19 cellular contexts compared by ENCODE assay signal in the genomic region with DNA sequence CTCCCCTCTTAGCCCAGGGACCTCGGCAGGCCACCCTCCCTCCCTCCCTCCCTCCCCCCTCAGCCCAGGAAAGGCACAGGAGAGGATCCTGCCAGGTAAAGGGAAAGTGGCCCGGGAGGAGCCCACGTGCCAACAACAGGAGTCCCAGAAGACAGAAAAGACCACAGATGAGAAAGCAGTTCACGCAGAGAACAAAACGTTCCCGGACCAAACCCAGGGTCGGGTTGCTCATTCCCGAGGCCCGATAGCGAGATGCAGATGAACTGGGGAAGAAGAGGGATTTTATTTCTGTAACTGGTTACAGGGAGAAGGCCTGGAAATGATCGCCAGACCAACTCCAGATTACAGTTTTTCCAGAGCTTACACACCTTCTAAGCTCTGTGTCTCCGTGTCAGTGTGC. TPM values are rescaled to one million over a fixed set of nuclear protein-coding genes. Genes with fewer than 3 reads are reported as not detected.
A peak's percentile ranks its signal among the peaks of the same experiment; 100 is the strongest.
DNase-seq lines count a peak whose midpoint lies in the region; ATAC-seq, FAIRE-seq and TF ChIP-seq lines count a peak whose summit lies in the region.
"Had no signal": no experiment of that assay in that cellular context is flagged by ENCODE, and none has a peak within 500 bp of the region (broad histone marks: within the 10 kb centered on the region; RNA-seq: fewer than 3 reads in every experiment).

No MANE protein-coding gene starts in this region.

- H3K27ac Mint-ChIP-seq in nephron progenitor cell, result peak overlapping the region; percentile 97
- no peak overlapping the region for H3K27ac Mint-ChIP-seq in activated T-cell treated with anti-CD3 and anti-CD28 coated beads, Interleukin-2, amount 50 U/mL, for 24 hours
- H3K27ac Mint-ChIP-seq: effector memory CD8-positive, alpha-beta T cell; stimulated activated naive B cell treated with anti-CD40 and anti-IgM and Interleukin-4, amounts not matched to agents 10 μg/mL and 1 μg/mL and 100 μg/mL, for 72 hours had no signal

- H3K4me3 Mint-ChIP-seq in nephron progenitor cell, result peak overlapping the region; percentile 50
- H3K4me3 Mint-ChIP-seq in activated T-cell treated with anti-CD3 and anti-CD28 coated beads, Interleukin-2, amount 50 U/mL, for 24 hours, result no peak overlapping the region
- H3K4me3 Mint-ChIP-seq: effector memory CD8-positive, alpha-beta T cell; stimulated activated naive B cell treated with anti-CD40 and anti-IgM and Interleukin-4, amounts not matched to agents 10 μg/mL and 1 μg/mL and 100 μg/mL, for 72 hours had no signal

- ATAC-seq in left ventricle myocardium superior (no peak), Right ventricle myocardium superior (ENCODE audit: poor library complexity) (no peak)
- ATAC-seq: effector memory CD8-positive, alpha-beta T cell; stimulated activated naive B cell treated with anti-CD40 and anti-IgM and Interleukin-4, amounts not matched to agents 10 μg/mL and 1 μg/mL and 100 μg/mL, for 72 hours had no signal

- DNase-seq in left ventricle myocardium superior (peak; percentile 24), Right ventricle myocardium superior (no peak), fibroblast of mammary gland (ENCODE audit: low read depth) (peak; percentile 2), nephron progenitor cell (peak; percentile 16), foreskin melanocyte (no peak), Kasumi-1 (lab: John Stamatoyannopoulos, UW) (no peak), frontal cortex (ENCODE audit: low spot score in 2 of 2) (no peak)
- no peak for DNase-seq in activated T-cell treated with anti-CD3 and anti-CD28 coated beads, Interleukin-2, amount 50 U/mL, for 24 hours
- DNase-seq: activated CD4-positive, CD25-positive, alpha-beta regulatory T cell; activated naive CD4-positive, alpha-beta T cell treated with anti-CD3 and anti-CD28 coated beads, Interleukin-2, amount 50 U/mL, for 16 hours; effector memory CD8-positive, alpha-beta T cell; NCI-H146; NCI-H446; OCI-M1; sigmoid colon; stimulated activated naive B cell treated with anti-CD40 and anti-IgM and Interleukin-4, amounts not matched to agents 10 μg/mL and 1 μg/mL and 100 μg/mL, for 72 hours had no signal

- H3K27me3 Mint-ChIP-seq in nephron progenitor cell (ENCODE audit: low read depth, poor library complexity), result peaks cover 2% of the 10 kb centered on the region
- H3K27me3 Mint-ChIP-seq in activated T-cell treated with anti-CD3 and anti-CD28 coated beads, Interleukin-2, amount 50 U/mL, for 24 hours, result peaks cover 20% of the 10 kb centered on the region
- H3K27me3 Mint-ChIP-seq: effector memory CD8-positive, alpha-beta T cell had no signal

- no peak overlapping the region for H3K4me3 ChIP-seq in fibroblast of mammary gland (ENCODE audit: control insufficient read depth, low read depth, low read length)
- H3K4me3 ChIP-seq: HAP-1, sigmoid colon, vagina had no signal

- intact Hi-C loops in left ventricle myocardium superior (cut with micrococcal nuclease) (no loop called here), Right ventricle myocardium superior (cut with DNase I) (no loop called here)

- no peaks in the 10 kb centered on the region for H3K9me3 Mint-ChIP-seq in nephron progenitor cell
- no peaks in the 10 kb centered on the region for H3K9me3 Mint-ChIP-seq in activated T-cell treated with anti-CD3 and anti-CD28 coated beads, Interleukin-2, amount 50 U/mL, for 24 hours
- H3K9me3 Mint-ChIP-seq: effector memory CD8-positive, alpha-beta T cell had no signal

- H3K36me3 Mint-ChIP-seq in nephron progenitor cell (ENCODE audit: low read depth), result no peaks in the 10 kb centered on the region
- no peaks in the 10 kb centered on the region for H3K36me3 Mint-ChIP-seq in activated T-cell treated with anti-CD3 and anti-CD28 coated beads, Interleukin-2, amount 50 U/mL, for 24 hours (ENCODE audit: low read depth)
- H3K36me3 Mint-ChIP-seq: stimulated activated naive B cell treated with anti-CD40 and anti-IgM and Interleukin-4, amounts not matched to agents 10 μg/mL and 1 μg/mL and 100 μg/mL, for 72 hours had no signal

- H3K4me1 Mint-ChIP-seq in nephron progenitor cell, result peaks cover 32% of the 10 kb centered on the region
- H3K4me1 Mint-ChIP-seq in activated T-cell treated with anti-CD3 and anti-CD28 coated beads, Interleukin-2, amount 50 U/mL, for 24 hours (ENCODE audit: low read depth), result peaks cover 13% of the 10 kb centered on the region

- TF ChIP-seq CTCF in fibroblast of mammary gland (conservative IDR thresholded peaks at IDR 0.05; ENCODE audit: control insufficient read depth, insufficient read depth, low read depth, low read length) (no peak), nephron progenitor cell (IDR thresholded peaks at IDR 0.05) (no peak)

- no peak for FAIRE-seq in frontal cortex (lab: Jason Lieb, UNC)
- FAIRE-seq: islet of Langerhans had no signal

RNA-seq across cellular contexts. Expression of a gene that starts 0.9 kb away (rescaled TPM):
- 0.52 TPM for total RNA-seq in left ventricle myocardium superior
- total RNA-seq in Right ventricle myocardium superior, result not detected
- total RNA-seq in frontal cortex, result 1.6 TPM
- total RNA-seq: vagina had no signal

RNA-seq across cellular contexts. Expression of a gene that starts 31.4 kb away (rescaled TPM):
- total RNA-seq in left ventricle myocardium superior (not detected), Right ventricle myocardium superior (not detected), frontal cortex (0.41 TPM)

RNA-seq across cellular contexts. Expression of a gene that starts 50.6 kb away (rescaled TPM):
- total RNA-seq in left ventricle myocardium superior (1.4 TPM), Right ventricle myocardium superior (2.0 TPM), frontal cortex (0.41 TPM)

Comparison
In these comparisons a context has a peak if more than half of its experiments do, and no peak if none do; other contexts are left out.
1. DNase-seq: peak in left ventricle myocardium superior (single experiment), fibroblast of mammary gland (single experiment) and nephron progenitor cell (single experiment); none in Right ventricle myocardium superior (single experiment), foreskin melanocyte (single experiment), Kasumi-1 (0 of 2), frontal cortex (0 of 2) and activated T-cell treated with anti-CD3 and anti-CD28 coated beads, Interleukin-2, amount 50 U/mL, for 24 hours (single experiment).